ENCODE assay signal across 24 cellular contexts in genomic region chr10:8752146-8752843, GRCh38.
"Had no signal": no experiment of that assay in that cellular context is flagged by ENCODE, and none has a peak within 500 bp of the region (broad histone marks: within the 10 kb centered on the region; RNA-seq: fewer than 3 reads in every experiment).

No MANE protein-coding gene starts in this region.

- ATAC-seq: activated CD4-positive, CD25-positive, alpha-beta regulatory T cell treated with anti-CD3 and anti-CD28 coated beads, Interleukin-2, amount 50 U/mL, for 24 hours; activated CD8-positive, alpha-beta T cell treated with anti-CD3 and anti-CD28 coated beads for 36 hours; activated T-cell treated with anti-CD3 and anti-CD28 coated beads, Interleukin-2, amount 50 U/mL, for 72 hours had no signal

- H3K9ac ChIP-seq: SK-N-SH had no signal

- DNase-seq: activated CD4-positive, alpha-beta T cell treated with anti-CD3 and anti-CD28 coated beads for 4 hours; activated CD8-positive, alpha-beta memory T cell treated with anti-CD3 and anti-CD28 coated beads, Interleukin-2, amount 50 U/mL, for 4 hours; activated CD8-positive, alpha-beta T cell treated with anti-CD3 and anti-CD28 coated beads for 36 hours; activated gamma-delta T cell treated with Interleukin-2 at 50 U/mL for 16 hours; activated naive CD4-positive, alpha-beta T cell treated with anti-CD3 and anti-CD28 coated beads, Interleukin-2, amount 10 ng/mL, durations not matched to agents 7 days and 5 days; activated naive CD8-positive, alpha-beta T cell treated with anti-CD3 and anti-CD28 coated beads for 36 hours; activated T-cell treated with anti-CD3 and anti-CD28 coated beads, Interleukin-2, amount 50 U/mL, for 72 hours; brain microvascular endothelial cell; MM.1S; NCI-H1105 treated with DMSO at 0.1 percent for 48 hours; NCI-H1930; NCI-H2171; NCI-H2227 treated with DMSO at 0.1 percent for 48 hours; NCI-H446 treated with DMSO at 0.1 percent for 48 hours; NCI-H524 treated with DMSO at 0.1 percent for 48 hours; NCI-H82; Peyer's patch; Right ventricle myocardium superior; SJCRH30; SK-N-SH; T-helper 1 cell had no signal

- H3K27ac ChIP-seq: brain microvascular endothelial cell, Peyer's patch, RWPE1, SJCRH30 had no signal

- H3K36me3 ChIP-seq: brain microvascular endothelial cell, Peyer's patch, SJCRH30 had no signal

- H3K36me3 Mint-ChIP-seq: activated naive CD4-positive, alpha-beta T cell treated with anti-CD3 and anti-CD28 coated beads, Interleukin-2, amount 10 ng/mL, durations not matched to agents 7 days and 5 days; activated naive CD8-positive, alpha-beta T cell treated with anti-CD3 and anti-CD28 coated beads for 36 hours had no signal

- H3K9me3 ChIP-seq: Peyer's patch, SJCRH30, SK-N-SH had no signal

- H3K4me2 ChIP-seq: SK-N-SH had no signal

- H3K4me1 ChIP-seq: Peyer's patch, SJCRH30 had no signal

- H3K27me3 Mint-ChIP-seq: activated naive CD4-positive, alpha-beta T cell treated with anti-CD3 and anti-CD28 coated beads, Interleukin-2, amount 10 ng/mL, durations not matched to agents 7 days and 5 days had no signal

- H3K9me3 Mint-ChIP-seq: activated CD8-positive, alpha-beta T cell treated with anti-CD3 and anti-CD28 coated beads for 36 hours; activated naive CD4-positive, alpha-beta T cell treated with anti-CD3 and anti-CD28 coated beads, Interleukin-2, amount 10 ng/mL, durations not matched to agents 7 days and 5 days; activated naive CD8-positive, alpha-beta T cell treated with anti-CD3 and anti-CD28 coated beads for 36 hours had no signal

- H3K4me3 Mint-ChIP-seq: activated CD8-positive, alpha-beta T cell treated with anti-CD3 and anti-CD28 coated beads for 36 hours; activated naive CD4-positive, alpha-beta T cell treated with anti-CD3 and anti-CD28 coated beads, Interleukin-2, amount 10 ng/mL, durations not matched to agents 7 days and 5 days; activated naive CD8-positive, alpha-beta T cell treated with anti-CD3 and anti-CD28 coated beads for 36 hours; activated T-cell treated with anti-CD3 and anti-CD28 coated beads, Interleukin-2, amount 50 U/mL, for 72 hours had no signal

- H3K4me1 Mint-ChIP-seq: activated naive CD4-positive, alpha-beta T cell treated with anti-CD3 and anti-CD28 coated beads, Interleukin-2, amount 10 ng/mL, durations not matched to agents 7 days and 5 days; activated naive CD8-positive, alpha-beta T cell treated with anti-CD3 and anti-CD28 coated beads for 36 hours had no signal

- H3K4me3 ChIP-seq: Peyer's patch, SJCRH30 had no signal

- H3K27me3 ChIP-seq: brain microvascular endothelial cell, Peyer's patch, SJCRH30 had no signal

- H3K27ac Mint-ChIP-seq: activated CD8-positive, alpha-beta T cell treated with anti-CD3 and anti-CD28 coated beads for 36 hours; activated naive CD4-positive, alpha-beta T cell treated with anti-CD3 and anti-CD28 coated beads, Interleukin-2, amount 10 ng/mL, durations not matched to agents 7 days and 5 days; activated naive CD8-positive, alpha-beta T cell treated with anti-CD3 and anti-CD28 coated beads for 36 hours; activated T-cell treated with anti-CD3 and anti-CD28 coated beads, Interleukin-2, amount 50 U/mL, for 72 hours; activated T-helper 2 cell treated with anti-CD3 and anti-CD28 coated beads, Interferon-gamma antibody, Interleukin-2, Interleukin-4, amounts not matched to agents 10 μg/mL and 5 μg/mL and 100 μg/mL, durations not matched to agents 14 hours and 24 hours and 36 hours had no signal
